In the genomic region with DNA sequence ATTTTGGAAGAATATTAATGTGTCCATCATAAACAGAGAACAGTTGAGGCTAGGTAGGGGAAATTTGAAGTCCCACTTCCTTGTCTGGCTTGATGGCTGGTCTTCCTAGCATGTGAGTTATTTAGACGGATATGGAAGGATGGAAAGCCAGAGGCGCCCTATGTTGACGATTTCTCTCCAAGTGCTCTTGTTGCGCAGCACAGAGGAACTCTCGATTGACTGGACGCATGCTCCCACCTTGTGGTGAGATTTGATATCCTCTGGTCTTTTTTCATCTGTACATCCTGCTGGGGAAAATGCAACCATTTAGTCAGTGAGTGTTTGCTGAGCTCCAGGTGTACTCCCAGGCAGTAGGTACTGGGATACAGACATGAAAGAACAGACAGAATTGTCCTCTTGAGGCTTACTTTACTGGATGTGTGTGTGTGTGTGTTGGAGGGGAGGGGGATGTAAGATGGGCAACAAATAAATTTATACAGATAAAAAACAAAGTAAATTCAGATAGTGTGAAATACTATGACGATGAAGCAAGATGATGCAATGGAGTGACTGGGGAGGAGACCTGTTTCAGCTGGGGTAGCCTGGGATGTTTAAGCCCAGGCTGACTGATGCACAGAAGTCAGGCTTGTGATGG, we compare ENCODE assay signal across 8 cellular contexts.
DNase-seq lines count a peak whose midpoint lies in the region; ATAC-seq, FAIRE-seq and TF ChIP-seq lines count a peak whose summit lies in the region.

No MANE protein-coding gene starts in this region.

- TF ChIP-seq CTCF in PC-9 (conservative IDR thresholded peaks at IDR 0.05), result peak; percentile 90
- TF ChIP-seq CTCF in GM12878 (IDR thresholded peaks at IDR 0.05 in 2 of 3, conservative IDR thresholded peaks at IDR 0.05 in 1 of 3; ENCODE audit: control insufficient read depth in 2 of 3, extremely low read depth in 1 of 3, insufficient read depth in 1 of 3, low read depth in 3 of 3, low read length in 3 of 3), result peak; percentile 43 to 51 (median 50); a peak in 5 of 6 replicates

- WGBS in GM12878 (ENCODE audit: insufficient coverage, insufficient replicate concordance, low lambda C conversion rate, missing lambda C conversion rate), result 14% methylated on average over 7 of the region's 7 CpGs

- H3K4me3 ChIP-seq in PC-9 (no peak overlapping the region), GM12878 (no peak overlapping the region)

- intact Hi-C loops in PC-9 (cut with micrococcal nuclease; ENCODE audit: unreplicated experiment) (loop anchor here (1.0 to 5.0 kb wide), 6 partner anchors 202 to 536 kb away; no protein-coding TSS in a partner anchor), GM12878 (cut with micrococcal nuclease; ENCODE audit: unreplicated experiment) (loop anchor here (5.0 kb wide), 1 partner anchor 317 kb away; no protein-coding TSS in a partner anchor)

- no peaks in the 10 kb centered on the region for H3K9me2 ChIP-seq in PC-9 (ENCODE audit: insufficient read depth)

- no peak overlapping the region for H2AFZ ChIP-seq in PC-9
- no peak overlapping the region for H2AFZ ChIP-seq in GM12878 (ENCODE audit: control insufficient read depth, low read depth, low read length)

- H3K4me1 ChIP-seq in PC-9 (replicated peaks; ENCODE audit: insufficient read depth) (no peaks in the 10 kb centered on the region), GM12878 (ENCODE audit: control insufficient read depth, insufficient read depth, low read length) (no peaks in the 10 kb centered on the region)

- RAD21 ChIA-PET in GM12878 (lab: Charles Lee; ENCODE audit: unreplicated experiment), result no interaction called here

- H3K9me3 ChIP-seq in PC-9 (ENCODE audit: insufficient read depth, low read depth), result no peaks in the 10 kb centered on the region
- no peaks in the 10 kb centered on the region for H3K9me3 ChIP-seq in GM12878 (replicated peaks; ENCODE audit: control insufficient read depth, insufficient read depth, low read length)

- SMC1A ChIA-PET in GM12878 (lab: Charles Lee; ENCODE audit: uncharacterized antibody, unreplicated experiment), result no interaction called here

- no peaks in the 10 kb centered on the region for H3K4me1 Mint-ChIP-seq in activated T-cell treated with anti-CD3 and anti-CD28 coated beads, Interleukin-2, amount 50 U/mL, for 24 hours (ENCODE audit: low read depth)

- no peaks in the 10 kb centered on the region for H3F3A ChIP-seq in PC-9 (ENCODE audit: insufficient read depth, low read depth)

- no peak for TF ChIP-seq EP300 in GM12878 (IDR thresholded peaks at IDR 0.05; ENCODE audit: borderline replicate concordance in 1 of 2, control insufficient read depth in 1 of 2, low read depth in 2 of 2, low read length in 2 of 2)

- POLR2A ChIA-PET in PC-9 (lab: Charles Lee; ENCODE audit: unreplicated experiment), result no interaction called here
- POLR2A ChIA-PET in GM12878 (lab: Charles Lee), result no interaction called here

- H3K36me3 Mint-ChIP-seq in activated T-cell treated with anti-CD3 and anti-CD28 coated beads, Interleukin-2, amount 50 U/mL, for 24 hours (ENCODE audit: low read depth), result no peaks in the 10 kb centered on the region

- FAIRE-seq in GM12878 (lab: Jason Lieb, UNC), result peak; percentile 71

- H3K27me3 ChIP-seq in PC-9 (ENCODE audit: insufficient read depth, low read depth), result peaks cover 5% of the 10 kb centered on the region; the same call in 1 of the 2 replicates
- H3K27me3 ChIP-seq in GM12878 (replicated peaks in 1 of 2; ENCODE audit: control insufficient read depth in 2 of 2, insufficient read depth in 2 of 2, low read length in 1 of 2), result no peaks in the 10 kb centered on the region

- peak overlapping the region; percentile 24; the same call in 1 of the 2 replicates for H3K4me2 ChIP-seq in PC-9
- no peak overlapping the region for H3K4me2 ChIP-seq in GM12878 (ENCODE audit: control insufficient read depth, insufficient read depth)

- peak; percentile 74 for TF ChIP-seq RAD21 in GM12878 (IDR thresholded peaks at IDR 0.05; ENCODE audit: insufficient read depth, low read depth, low read length)

- CTCF ChIA-PET in PC-9 (lab: Charles Lee), result interaction anchor here (1.2 kb wide), 1 partner anchor 340 kb away, joined by 3 read pairs; no protein-coding TSS in a partner anchor
- CTCF ChIA-PET in GM12878 (lab: Yijun Ruan, JAX), result no interaction called here

- H3K9ac ChIP-seq in GM12878 (ENCODE audit: control insufficient read depth, insufficient read depth, low read length), result no peak overlapping the region

- ATAC-seq in GM12878 (peak; percentile 86), HG02798 (IDR thresholded peaks at IDR 0.05; ENCODE audit: poor library complexity, unreplicated experiment) (no peak)

- H3K27me3 Mint-ChIP-seq in activated T-cell treated with anti-CD3 and anti-CD28 coated beads, Interleukin-2, amount 50 U/mL, for 24 hours, result peaks cover 25% of the 10 kb centered on the region

- H3K27ac ChIP-seq in PC-9 (no peak overlapping the region), GM12878 (ENCODE audit: control insufficient read depth, insufficient read depth) (no peak overlapping the region)

- peak; percentile 1 for DNase-seq in activated T-cell treated with anti-CD3 and anti-CD28 coated beads for 24 hours (ENCODE audit: low read depth)
- DNase-seq in activated T-cell treated with anti-CD3 and anti-CD28 coated beads, Interleukin-2, amount 50 U/mL, for 24 hours, result no peak
- DNase-seq in LHCN-M2 (ENCODE audit: low read depth), result peak; percentile 85
- peak; percentile 74 to 82 for DNase-seq in PC-9
- DNase-seq in GM12878 (ENCODE audit: low read depth, low spot score), result peak; percentile 17
- peak; percentile 62 for DNase-seq in iPS DF 4.7 (ENCODE audit: extremely low read depth, low spot score)
- DNase-seq in stimulated activated CD4-positive, alpha-beta T cell treated with anti-CD3 and anti-CD28 coated beads, Interleukin-15, amount 100 ng/mL, for 24 hours, result peak; percentile 44

- no peaks in the 10 kb centered on the region for H3K36me3 ChIP-seq in PC-9 (ENCODE audit: low read depth)
- H3K36me3 ChIP-seq in GM12878 (ENCODE audit: control insufficient read depth in 2 of 2, insufficient read depth in 2 of 2, low read length in 1 of 2), result no peaks in the 10 kb centered on the region

- in situ Hi-C loops in GM12878 (cut with MboI), result no loop called here

- H3K79me2 ChIP-seq in PC-9 (ENCODE audit: low read depth), result no peaks in the 10 kb centered on the region
- no peaks in the 10 kb centered on the region for H3K79me2 ChIP-seq in GM12878 (ENCODE audit: control insufficient read depth, insufficient read depth, low read length)

- H3K9me3 Mint-ChIP-seq in activated T-cell treated with anti-CD3 and anti-CD28 coated beads, Interleukin-2, amount 50 U/mL, for 24 hours, result no peaks in the 10 kb centered on the region

- H4K20me1 ChIP-seq in PC-9 (ENCODE audit: insufficient read depth) (no peaks in the 10 kb centered on the region), GM12878 (ENCODE audit: control insufficient read depth, insufficient read depth) (no peaks in the 10 kb centered on the region)

- H3K4me3 Mint-ChIP-seq in activated T-cell treated with anti-CD3 and anti-CD28 coated beads, Interleukin-2, amount 50 U/mL, for 24 hours, result no peak overlapping the region

- BruUV-seq in PC-9 (replicated peaks; lab: Mats Ljungman, UMichigan), result no TSS peak
- BruUV-seq in GM12878 (replicated peaks; lab: Mats Ljungman, UMichigan), result no TSS peak

- TF ChIP-seq POLR2A in GM12878 (IDR thresholded peaks at IDR 0.05; ENCODE audit: low read depth, low read length), result no peak

- no peak overlapping the region for H3K27ac Mint-ChIP-seq in activated T-cell treated with anti-CD3 and anti-CD28 coated beads, Interleukin-2, amount 50 U/mL, for 24 hours

TF ChIP-seq in GM12878, 131 proteins besides CTCF, POLR2A, EP300 and RAD21:
- TF ChIP-seq SMC3 (IDR thresholded peaks at IDR 0.05; ENCODE audit: borderline replicate concordance, low read length) (peak; percentile 56; the same call in 1 of the 2 replicates), MTA2 (IDR thresholded peaks at IDR 0.05; ENCODE audit: low read depth) (no peak), YY1 (IDR thresholded peaks at IDR 0.05; ENCODE audit: low read depth, low read length) (no peak)
